9 cellular contexts compared by ENCODE assay signal in the genomic region with DNA sequence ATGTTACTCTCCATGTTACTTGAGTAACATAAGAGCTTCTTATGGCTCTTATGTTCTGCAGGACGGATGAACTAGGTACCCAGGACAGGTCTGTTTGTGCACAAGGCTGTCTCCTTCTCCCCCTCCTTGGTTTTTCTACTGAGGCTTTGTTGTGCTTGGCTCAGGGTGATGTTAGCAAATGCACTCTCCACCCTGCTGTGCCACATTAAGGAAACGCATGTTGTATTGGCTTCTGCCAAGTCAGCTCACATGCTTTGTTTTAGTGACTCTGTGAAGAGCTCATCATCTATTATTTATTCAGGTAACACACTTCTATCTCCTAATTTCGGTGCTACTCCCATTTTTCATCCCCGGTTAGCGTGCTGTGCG.
A peak's percentile ranks its signal among the peaks of the same experiment; 100 is the strongest.
DNase-seq lines count a peak whose midpoint lies in the region; ATAC-seq, FAIRE-seq and TF ChIP-seq lines count a peak whose summit lies in the region.
"Had no signal": no experiment of that assay in that cellular context is flagged by ENCODE, and none has a peak within 500 bp of the region (broad histone marks: within the 10 kb centered on the region; RNA-seq: fewer than 3 reads in every experiment).

No MANE protein-coding gene starts in this region.

- 64% methylated on average over 6 of the region's 6 CpGs for WGBS in A549 (ENCODE audit: missing lambda C conversion rate)
- 55 to 67% (median 60%) methylated on average over 6 of the region's 6 CpGs for WGBS in stomach, 5 donors

- DNase-seq in A549 (ENCODE audit: low read depth in 1 of 2, low spot score in 1 of 2) = no peak
- DNase-seq in H7 = peak; percentile 38
- DNase-seq in NCI-H446 treated with DMSO at 0.1 percent for 48 hours (lab: John Stamatoyannopoulos, UW) = peak; percentile 53
- DNase-seq in fibroblast of gingiva (ENCODE audit: low read depth) = peak; percentile 46
- DNase-seq in COLO668 (lab: John Stamatoyannopoulos, UW; ENCODE audit: unreplicated experiment) = no peak
- DNase-seq in stomach = no peak
- DNase-seq: PC-9 had no signal

- CTCF ChIA-PET in A549 (lab: Yijun Ruan, JAX) = interaction anchor here (0.6 to 3.0 kb wide), 6 partner anchors 11 to 154 kb away, joined by 3 to 14 read pairs (median 4); no protein-coding TSS in a partner anchor

- no peak for TF ChIP-seq POLR2A in A549 (IDR thresholded peaks at IDR 0.05; ENCODE audit: low read length)
- TF ChIP-seq POLR2A in stomach (IDR thresholded peaks at IDR 0.05) = no peak

- H3K9me3 ChIP-seq in A549 (no peaks in the 10 kb centered on the region), stomach (no peaks in the 10 kb centered on the region)

- H3K27me3 ChIP-seq in H7 (ENCODE audit: control insufficient read depth, insufficient read depth, low read length) (no peaks in the 10 kb centered on the region), stomach (no peaks in the 10 kb centered on the region)

- H3K4me3 ChIP-seq in A549 (no peak overlapping the region), H7 (ENCODE audit: insufficient read depth, low read depth, low read length) (no peak overlapping the region), stomach (no peak overlapping the region)
- H3K4me3 ChIP-seq: PC-9 had no signal

- intact Hi-C loops in stomach (cut with DNase I; ENCODE audit: low total_unique reads) = no loop called here

- H3K4me1 ChIP-seq in A549 (peaks cover 72% of the 10 kb centered on the region), stomach (peaks cover 11 to 58% (median 27%) of the 10 kb centered on the region in 4 donors)

- TF ChIP-seq RAD21 in A549 (conservative IDR thresholded peaks at IDR 0.05 in 1 of 2, IDR thresholded peaks at IDR 0.05 in 1 of 2) = no peak

- ATAC-seq in A549 = peak; percentile 23 to 37; a peak in 2 of 6 replicates
- ATAC-seq in GM21529 (IDR thresholded peaks at IDR 0.05; ENCODE audit: unreplicated experiment) = no peak
- ATAC-seq in HG03439 (IDR thresholded peaks at IDR 0.05; ENCODE audit: unreplicated experiment) = no peak

- FAIRE-seq in A549 (lab: Jason Lieb, UNC) = no peak

- H3K36me3 ChIP-seq in H7 (replicated peaks; ENCODE audit: control insufficient read depth, insufficient read depth, low read length) (no peaks in the 10 kb centered on the region), stomach (no peaks in the 10 kb centered on the region)

- TF ChIP-seq CTCF in A549 (IDR thresholded peaks at IDR 0.05) = no peak
- TF ChIP-seq CTCF in stomach (IDR thresholded peaks at IDR 0.05) = no peak

- POLR2A ChIA-PET in A549 (lab: Yijun Ruan, JAX) = no interaction called here

- TF ChIP-seq EP300 in A549 (IDR thresholded peaks at IDR 0.05) (no peak), stomach (IDR thresholded peaks at IDR 0.05) (no peak)

- H3K27ac ChIP-seq in A549 = peak overlapping the region in 1 of 2 experiments; percentile 38; a peak in 1 of 6 replicates
- peak overlapping the region in 1 of 5 donors; percentile 20 for H3K27ac ChIP-seq in stomach

- H3K4me2 ChIP-seq in A549 = peak overlapping the region; percentile 50
- H3K4me2 ChIP-seq: PC-9 had no signal

TF ChIP-seq in A549, 52 proteins besides CTCF, POLR2A, EP300 and RAD21:
- no peak for TF ChIP-seq E2F6 (IDR thresholded peaks at IDR 0.05; ENCODE audit: borderline replicate concordance, low read depth)
- TF ChIP-seq TP53 (CRISPR knock-in tag; IDR thresholded peaks at IDR 0.05) = no peak
- TF ChIP-seq MYC (IDR thresholded peaks at IDR 0.05; ENCODE audit: borderline replicate concordance, low read length) = no peak
- TF ChIP-seq TFCP2L1 (CRISPR knock-in tag; IDR thresholded peaks at IDR 0.05) = no peak
- no peak for TF ChIP-seq CHD2 (IDR thresholded peaks at IDR 0.05; ENCODE audit: low read length, partially characterized antibody)
- TF ChIP-seq BHLHE40 (IDR thresholded peaks at IDR 0.05; ENCODE audit: low read depth, low read length) = no peak
- TF ChIP-seq JUNB (IDR thresholded peaks at IDR 0.05) = no peak
- TF ChIP-seq, protein P1, sequence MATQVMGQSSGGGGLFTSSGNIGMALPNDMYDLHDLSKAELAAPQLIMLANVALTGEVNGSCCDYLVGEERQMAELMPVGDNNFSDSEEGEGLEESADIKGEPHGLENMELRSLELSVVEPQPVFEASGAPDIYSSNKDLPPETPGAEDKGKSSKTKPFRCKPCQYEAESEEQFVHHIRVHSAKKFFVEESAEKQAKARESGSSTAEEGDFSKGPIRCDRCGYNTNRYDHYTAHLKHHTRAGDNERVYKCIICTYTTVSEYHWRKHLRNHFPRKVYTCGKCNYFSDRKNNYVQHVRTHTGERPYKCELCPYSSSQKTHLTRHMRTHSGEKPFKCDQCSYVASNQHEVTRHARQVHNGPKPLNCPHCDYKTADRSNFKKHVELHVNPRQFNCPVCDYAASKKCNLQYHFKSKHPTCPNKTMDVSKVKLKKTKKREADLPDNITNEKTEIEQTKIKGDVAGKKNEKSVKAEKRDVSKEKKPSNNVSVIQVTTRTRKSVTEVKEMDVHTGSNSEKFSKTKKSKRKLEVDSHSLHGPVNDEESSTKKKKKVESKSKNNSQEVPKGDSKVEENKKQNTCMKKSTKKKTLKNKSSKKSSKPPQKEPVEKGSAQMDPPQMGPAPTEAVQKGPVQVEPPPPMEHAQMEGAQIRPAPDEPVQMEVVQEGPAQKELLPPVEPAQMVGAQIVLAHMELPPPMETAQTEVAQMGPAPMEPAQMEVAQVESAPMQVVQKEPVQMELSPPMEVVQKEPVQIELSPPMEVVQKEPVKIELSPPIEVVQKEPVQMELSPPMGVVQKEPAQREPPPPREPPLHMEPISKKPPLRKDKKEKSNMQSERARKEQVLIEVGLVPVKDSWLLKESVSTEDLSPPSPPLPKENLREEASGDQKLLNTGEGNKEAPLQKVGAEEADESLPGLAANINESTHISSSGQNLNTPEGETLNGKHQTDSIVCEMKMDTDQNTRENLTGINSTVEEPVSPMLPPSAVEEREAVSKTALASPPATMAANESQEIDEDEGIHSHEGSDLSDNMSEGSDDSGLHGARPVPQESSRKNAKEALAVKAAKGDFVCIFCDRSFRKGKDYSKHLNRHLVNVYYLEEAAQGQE (IDR thresholded peaks at IDR 0.05) = no peak
- no peak for TF ChIP-seq RARB (CRISPR knock-in tag; IDR thresholded peaks at IDR 0.05)
- no peak for TF ChIP-seq POLR2AphosphoS2 (conservative IDR thresholded peaks at IDR 0.05; ENCODE audit: low read length)
- no peak for TF ChIP-seq RCOR1 (IDR thresholded peaks at IDR 0.05; ENCODE audit: low read depth, low read length)
- no peak for TF ChIP-seq NPAS2 (CRISPR knock-in tag; IDR thresholded peaks at IDR 0.05; ENCODE audit: borderline replicate concordance)
- no peak for TF ChIP-seq ZFP36 (IDR thresholded peaks at IDR 0.05; ENCODE audit: borderline replicate concordance, partially characterized antibody)
- no peak for TF ChIP-seq GATA3 (IDR thresholded peaks at IDR 0.05; ENCODE audit: borderline replicate concordance)
- TF ChIP-seq ZNF302 (CRISPR knock-in tag; IDR thresholded peaks at IDR 0.05) = no peak
- TF ChIP-seq HOXB13 (CRISPR knock-in tag; IDR thresholded peaks at IDR 0.05; ENCODE audit: low read depth) = no peak

Comparison
In these comparisons a context has a peak if more than half of its experiments do, and no peak if none do; other contexts are left out.
1. ATAC-seq: peak in A549 (2 of 2); none in GM21529 (single experiment) and HG03439 (single experiment).
2. DNase-seq: peak in H7 (single experiment), NCI-H446 treated with DMSO at 0.1 percent for 48 hours (single experiment) and fibroblast of gingiva (single experiment); none in A549 (0 of 2), COLO668 (single experiment) and stomach (single experiment).